ENCODE assay signal across 23 cellular contexts in genomic region chr1:24513691-24514090, GRCh38. TPM values are rescaled to one million over a fixed set of nuclear protein-coding genes. Genes with fewer than 3 reads are reported as not detected.
DNase-seq lines count a peak whose midpoint lies in the region; ATAC-seq, FAIRE-seq and TF ChIP-seq lines count a peak whose summit lies in the region.
"Had no signal": no experiment of that assay in that cellular context is flagged by ENCODE, and none has a peak within 500 bp of the region (broad histone marks: within the 10 kb centered on the region; RNA-seq: fewer than 3 reads in every experiment).

No MANE protein-coding gene starts in this region.

- no peaks in the 10 kb centered on the region for H3K9me1 ChIP-seq in K562 (ENCODE audit: control insufficient read depth, insufficient read depth, low read length)

- H3K9me3 ChIP-seq in K562 (replicated peaks; ENCODE audit: control insufficient read depth, insufficient read depth, low read depth, low read length), result no peaks in the 10 kb centered on the region
- H3K9me3 ChIP-seq: HAP-1, SJCRH30 had no signal

- H3K27ac ChIP-seq in K562 (ENCODE audit: extremely low read depth, low read depth, low read length), result no peak overlapping the region
- H3K27ac ChIP-seq: GM23248, SJCRH30 had no signal

- FAIRE-seq in K562 (lab: Jason Lieb, UNC) (no peak), GM12891 (lab: Jason Lieb, UNC) (no peak)
- FAIRE-seq: GM12878, RCC 7860 had no signal

- H3K9me3 Mint-ChIP-seq in activated CD4-positive, alpha-beta T cell treated with anti-CD3 and anti-CD28 coated beads for 36 hours (ENCODE audit: low read depth), result no peaks in the 10 kb centered on the region
- no peaks in the 10 kb centered on the region for H3K9me3 Mint-ChIP-seq in T-cell

- WGBS in K562 (ENCODE audit: insufficient coverage, low coverage, missing lambda C conversion rate), result 17% methylated on average over 3 of the region's 3 CpGs

- H3K9ac ChIP-seq in K562 (ENCODE audit: insufficient read depth in 1 of 2, low read depth in 2 of 2, low read length in 2 of 2), result no peak overlapping the region
- H3K9ac ChIP-seq: GM23248 had no signal

- H3K4me2 ChIP-seq in K562 (ENCODE audit: insufficient read depth, low read length), result no peak overlapping the region

- no peak for TF ChIP-seq EP300 in K562 (IDR thresholded peaks at IDR 0.05; ENCODE audit: low read length)

- POLR2A ChIA-PET in activated CD4-positive, alpha-beta T cell treated with anti-CD3 and anti-CD28 coated beads for 36 hours (lab: Charles Lee), result interaction anchor here (0.6 kb wide), 2 partner anchors 100 to 860 kb away, joined by 3 to 6 read pairs; no protein-coding TSS in a partner anchor
- POLR2A ChIA-PET in T-cell (lab: Charles Lee), result no interaction called here
- POLR2A ChIA-PET in K562 (lab: Yijun Ruan, JAX), result interaction anchor here (1.4 kb wide), 1 partner anchor 10 kb away, joined by 4 read pairs; no protein-coding TSS in a partner anchor

- no peak for DNase-seq in activated CD4-positive, alpha-beta T cell treated with anti-CD3 and anti-CD28 coated beads for 36 hours
- no peak for DNase-seq in activated CD4-positive, alpha-beta T cell treated with anti-CD3 and anti-CD28 coated beads for 48 hours
- DNase-seq in Ammon's horn (ENCODE audit: low spot score) (peak; percentile 36), T-cell (no peak), K562 (ENCODE audit: extremely low read depth in 1 of 4, low spot score in 3 of 4) (no peak), ureter (ENCODE audit: low spot score) (no peak), HK-2 (ENCODE audit: unreplicated experiment) (no peak), GM12891 (ENCODE audit: insufficient read length, low spot score) (no peak)
- DNase-seq: 8988T, DMS79 treated with DMSO at 0.1 percent for 48 hours, GM23248, KG1, NCI-H1105, NCI-H146, NCI-H2029, NCI-H446, NCI-H526, OCI-M1, SJCRH30 had no signal

- no peak for TF ChIP-seq POLR2A in K562 (conservative IDR thresholded peaks at IDR 0.05)
- no peak for TF ChIP-seq POLR2A in GM12891 (IDR thresholded peaks at IDR 0.05; ENCODE audit: low read depth, low read length)

- H2AFZ ChIP-seq in K562 (ENCODE audit: low read depth, low read length), result no peak overlapping the region
- H2AFZ ChIP-seq: GM23248 had no signal

- BruUV-seq in K562 (replicated peaks; lab: Mats Ljungman, UMichigan), result no TSS peak

- no peak for ATAC-seq in activated CD4-positive, alpha-beta T cell treated with anti-CD3 and anti-CD28 coated beads for 36 hours
- ATAC-seq in T-cell (replicated peaks in 1 of 4), result peak in 1 of 4 experiments; percentile 31
- no peak for ATAC-seq in K562
- ATAC-seq: GM12878 had no signal

- H3K4me1 Mint-ChIP-seq in activated CD4-positive, alpha-beta T cell treated with anti-CD3 and anti-CD28 coated beads for 36 hours, result peaks cover 78% of the 10 kb centered on the region
- H3K4me1 Mint-ChIP-seq in T-cell, result peaks cover 85 to 88% (median 86%) of the 10 kb centered on the region in 3 donors

- H4K20me1 ChIP-seq in K562 (replicated peaks; ENCODE audit: control insufficient read depth, insufficient read depth, low read length), result no peaks in the 10 kb centered on the region; the same call in 1 of the 2 replicates

- H3K36me3 ChIP-seq in K562 (ENCODE audit: control insufficient read depth, insufficient read depth, low read length), result no peaks in the 10 kb centered on the region
- H3K36me3 ChIP-seq: HAP-1, SJCRH30 had no signal

- no peak overlapping the region for H3K4me3 ChIP-seq in K562
- H3K4me3 ChIP-seq: GM12878, GM23248, HAP-1, SJCRH30 had no signal

- no peak for TF ChIP-seq RAD21 in K562 (CRISPR knock-in tag; conservative IDR thresholded peaks at IDR 0.05 in 1 of 2, IDR thresholded peaks at IDR 0.05 in 1 of 2)

- intact Hi-C loops in activated CD4-positive, alpha-beta T cell treated with anti-CD3 and anti-CD28 coated beads for 36 hours (cut with DNase I, micrococcal nuclease), result no loop called here
- intact Hi-C loops in K562 (cut with micrococcal nuclease), result no loop called here

- no peak for TF ChIP-seq CTCF in K562 (IDR thresholded peaks at IDR 0.05 in 2 of 3, conservative IDR thresholded peaks at IDR 0.05 in 1 of 3; ENCODE audit: insufficient read depth in 2 of 3, low read depth in 1 of 3, low read length in 3 of 3)

- H3K27me3 Mint-ChIP-seq in activated CD4-positive, alpha-beta T cell treated with anti-CD3 and anti-CD28 coated beads for 36 hours, result no peaks in the 10 kb centered on the region
- no peaks in the 10 kb centered on the region for H3K27me3 Mint-ChIP-seq in T-cell

- in situ Hi-C loops in K562 (cut with MboI), result no loop called here

- peak overlapping the region; percentile 65 for H3K27ac Mint-ChIP-seq in activated CD4-positive, alpha-beta T cell treated with anti-CD3 and anti-CD28 coated beads for 36 hours
- H3K27ac Mint-ChIP-seq in T-cell, result peak overlapping the region; percentile 77 to 78

- no peaks in the 10 kb centered on the region for H3K79me2 ChIP-seq in K562 (ENCODE audit: control insufficient read depth, insufficient read depth, low read length)

- H3K4me3 Mint-ChIP-seq in activated CD4-positive, alpha-beta T cell treated with anti-CD3 and anti-CD28 coated beads for 36 hours, result no peak overlapping the region
- peak overlapping the region in 2 of 3 donors; percentile 11 to 53 for H3K4me3 Mint-ChIP-seq in T-cell

- no peaks in the 10 kb centered on the region; a peak in 1 of 5 replicates for H3K4me1 ChIP-seq in K562 (replicated peaks in 1 of 2; ENCODE audit: control insufficient read depth in 2 of 2, insufficient read depth in 2 of 2, low read length in 2 of 2)
- H3K4me1 ChIP-seq: SJCRH30 had no signal

- H3K27me3 ChIP-seq in K562 (ENCODE audit: control insufficient read depth in 2 of 2, insufficient read depth in 2 of 2, low read length in 2 of 2), result peaks cover 50 to 62% of the 10 kb centered on the region in 2 experiments

- peaks cover 48% of the 10 kb centered on the region for H3K36me3 Mint-ChIP-seq in activated CD4-positive, alpha-beta T cell treated with anti-CD3 and anti-CD28 coated beads for 36 hours (ENCODE audit: low read depth)
- H3K36me3 Mint-ChIP-seq in T-cell, result peaks cover 55% of the 10 kb centered on the region

- CTCF ChIA-PET in activated CD4-positive, alpha-beta T cell treated with anti-CD3 and anti-CD28 coated beads for 36 hours (lab: Charles Lee), result interaction anchor here (4.8 kb wide), 1 partner anchor 13 kb away, joined by 48 read pairs; no protein-coding TSS in a partner anchor
- CTCF ChIA-PET in T-cell (lab: Charles Lee), result no interaction called here
- CTCF ChIA-PET in K562 (lab: Yijun Ruan, JAX; ENCODE audit: low intra/inter-chr PET ratio), result no interaction called here

TF ChIP-seq in GM12891, 5 proteins besides CTCF, POLR2A, EP300 and RAD21:
- TF ChIP-seq TAF1 (IDR thresholded peaks at IDR 0.05; ENCODE audit: low read depth, low read length) (no peak), POLR2AphosphoS5 (IDR thresholded peaks at IDR 0.05; ENCODE audit: low read depth, low read length) (no peak), SPI1 (IDR thresholded peaks at IDR 0.05; ENCODE audit: low read depth, low read length) (no peak)

RNA-seq across cellular contexts. Expression of gene RCAN3, which starts 11.1 kb away (rescaled TPM):
- 10 to 100 TPM; 62.3 to 67.5 TPM for total RNA-seq in activated CD4-positive, alpha-beta T cell treated with anti-CD3 and anti-CD28 coated beads for 36 hours
- total RNA-seq in T-cell (100 to 1,000 TPM; 149 to 202 (median 186) TPM), K562 (2014; rRNA removed) (0.24 and 1.4 TPM in 2 replicates), K562 (2014; rRNA removed; fragmentation: Illumina TruSeq; extraction: Trizol) (0.29 and 0.33 TPM in 2 replicates), K562 (2015; rRNA removed; fragmentation: Illumina TruSeq; extraction: Trizol) (0.26 and 0.43 TPM in 2 replicates), K562 (2021) (0.42 and 0.84 TPM in 2 replicates), ureter (19.0 TPM)
- total RNA-seq in K562 (2011; cell fraction: chromatin; rRNA removed; ENCODE audit: low replicate concordance), result 0.09 and 0.51 TPM in 2 replicates
- under 0.01 TPM in 1 of 2 replicates, not detected in the other for total RNA-seq in K562 (2011; cell fraction: nucleolus; rRNA removed)
- total RNA-seq in K562 (2011; cell fraction: nucleoplasm; rRNA removed), result 0.23 and 0.37 TPM in 2 replicates
- polyA plus RNA-seq in K562 (2011; rRNA removed) (0.07 and 0.45 TPM in 2 replicates), K562 (2014; fragmentation: Illumina TruSeq; extraction: Trizol) (0.43 and 0.55 TPM in 2 replicates), K562 (2014; fragmentation: Nextera tagmentation; extraction: Ambion mirVana) (under 1 TPM; 0.10 to 0.11 TPM), K562 (2014; rRNA removed) (0.23 and 1.4 TPM in 2 replicates)
- 0.09 and 0.16 TPM in 2 replicates for polyA plus RNA-seq in K562 (2011; cell fraction: cytosol; rRNA removed)
- 0.27 and 0.36 TPM in 2 replicates for polyA plus RNA-seq in K562 (2011; cell fraction: nucleus; rRNA removed)
- polyA plus RNA-seq in K562 (2012), result 0.58 and 0.69 TPM in 2 replicates
- polyA minus RNA-seq in K562 (2011; rRNA and poly(A)+ RNA removed), result 0.18 and 0.35 TPM in 2 replicates
- 1.4 TPM in 1 of 2 replicates, not detected in the other for polyA minus RNA-seq in K562 (2011; cell fraction: cytosol; rRNA and poly(A)+ RNA removed)
- polyA minus RNA-seq in K562 (2011; cell fraction: nucleus; rRNA and poly(A)+ RNA removed), result not detected in 2 replicates
- polyA plus RNA-seq in GM12891 (2012; ENCODE audit: low read depth, missing spikeins), result 0.71 TPM

RNA-seq across cellular contexts. Expression of gene NCMAP, which starts 42.2 kb away (rescaled TPM):
- under 1 TPM in 1 of 2 experiments, not detected in 1; 0.05 TPM for total RNA-seq in activated CD4-positive, alpha-beta T cell treated with anti-CD3 and anti-CD28 coated beads for 36 hours
- under 1 TPM in 4 of 5 donors, not detected in 1; 0.13 to 0.23 (median 0.19) TPM for total RNA-seq in T-cell
- not detected in 2 replicates for total RNA-seq in K562 (2011; cell fraction: chromatin; rRNA removed; ENCODE audit: low replicate concordance)
- not detected in 2 replicates for total RNA-seq in K562 (2011; cell fraction: nucleolus; rRNA removed)
- not detected in 2 replicates for total RNA-seq in K562 (2011; cell fraction: nucleoplasm; rRNA removed)
- total RNA-seq in K562 (2014; rRNA removed), result not detected in 2 replicates
- not detected in 2 replicates for total RNA-seq in K562 (2014; rRNA removed; fragmentation: Illumina TruSeq; extraction: Trizol)
- total RNA-seq in K562 (2015; rRNA removed; fragmentation: Illumina TruSeq; extraction: Trizol), result not detected in 2 replicates
- not detected in 2 replicates for total RNA-seq in K562 (2021)
- polyA plus RNA-seq in K562 (2011; rRNA removed), result not detected in 2 replicates
- 0.01 TPM in 1 of 2 replicates, not detected in the other for polyA plus RNA-seq in K562 (2011; cell fraction: cytosol; rRNA removed)
- not detected in 2 replicates for polyA plus RNA-seq in K562 (2011; cell fraction: nucleus; rRNA removed)
- 0.03 TPM in 1 of 2 replicates, not detected in the other for polyA plus RNA-seq in K562 (2012)
- not detected in 2 replicates for polyA plus RNA-seq in K562 (2014; fragmentation: Illumina TruSeq; extraction: Trizol)
- polyA plus RNA-seq in K562 (2014; fragmentation: Nextera tagmentation; extraction: Ambion mirVana), result under 1 TPM in 1 of 2 experiments, not detected in 1; 0.03 TPM
- not detected in 2 replicates for polyA plus RNA-seq in K562 (2014; rRNA removed)
- not detected in 2 replicates for polyA minus RNA-seq in K562 (2011; rRNA and poly(A)+ RNA removed)
- not detected in 2 replicates for polyA minus RNA-seq in K562 (2011; cell fraction: cytosol; rRNA and poly(A)+ RNA removed)
- polyA minus RNA-seq in K562 (2011; cell fraction: nucleus; rRNA and poly(A)+ RNA removed), result not detected in 2 replicates
- total RNA-seq in ureter, result 0.73 TPM
- not detected for polyA plus RNA-seq in GM12891 (2012; ENCODE audit: low read depth, missing spikeins)
- total RNA-seq: GM12878, GM23248, HT1080, SJCRH30 had no signal
- polyA plus RNA-seq: GM12878, GM23248 had no signal

Comparison
In these comparisons a context has a peak if more than half of its experiments do, and no peak if none do; other contexts are left out.
1. POLR2A ChIA-PET loops: an anchor here in activated CD4-positive, alpha-beta T cell treated with anti-CD3 and anti-CD28 coated beads for 36 hours (0.6 kb wide) and K562 (1.4 kb wide); none called in T-cell.